ENCODE assay signal across 10 cellular contexts in genomic region chr10:90227259-90227658, GRCh38.
DNase-seq lines count a peak whose midpoint lies in the region; ATAC-seq and TF ChIP-seq lines count a peak whose summit lies in the region.
"Had no signal": no experiment of that assay in that cellular context is flagged by ENCODE, and none has a peak within 500 bp of the region (broad histone marks: within the 10 kb centered on the region; RNA-seq: fewer than 3 reads in every experiment).

No MANE protein-coding gene starts in this region.

- no peaks in the 10 kb centered on the region for H3K9me3 ChIP-seq in SK-N-SH

- TF ChIP-seq EP300 in SK-N-SH (IDR thresholded peaks at IDR 0.05; ENCODE audit: borderline replicate concordance in 1 of 2, low read depth in 1 of 2, low read length in 1 of 2), result peak in 1 of 2 experiments; percentile 84; a peak in 2 of 4 replicates

- TF ChIP-seq CTCF in SK-N-SH (IDR thresholded peaks at IDR 0.05), result no peak
- TF ChIP-seq CTCF in epithelial cell of proximal tubule (conservative IDR thresholded peaks at IDR 0.05; ENCODE audit: low read depth, low read length), result no peak

- no peak overlapping the region for H3K27ac ChIP-seq in SK-N-SH (ENCODE audit: low read depth in 2 of 2, low read length in 1 of 2)

- H3K4me3 ChIP-seq in SK-N-SH (ENCODE audit: low read depth in 2 of 2, low read length in 1 of 2), result no peak overlapping the region
- H3K4me3 ChIP-seq in epithelial cell of proximal tubule (ENCODE audit: low read depth, low read length), result no peak overlapping the region

- intact Hi-C loops in left colon (cut with DNase I, micrococcal nuclease), result no loop called here

- WGBS in SK-N-SH (ENCODE audit: low lambda C conversion rate), result 4% methylated on average over 2 of the region's 2 CpGs

- no peak for TF ChIP-seq RAD21 in SK-N-SH (IDR thresholded peaks at IDR 0.05; ENCODE audit: low read length)

- no peak overlapping the region for H3K9ac ChIP-seq in SK-N-SH

- no peaks in the 10 kb centered on the region for H3K79me2 ChIP-seq in SK-N-SH (ENCODE audit: insufficient read depth)

- ATAC-seq in HG03159 (IDR thresholded peaks at IDR 0.05; ENCODE audit: unreplicated experiment) (no peak), left colon (no peak), GM18861 (IDR thresholded peaks at IDR 0.05; ENCODE audit: unreplicated experiment) (no peak)

- no peaks in the 10 kb centered on the region for H3K9me2 ChIP-seq in SK-N-SH

- peak; percentile 14 to 41 for DNase-seq in activated CD4-positive, alpha-beta T cell treated with anti-CD3 and anti-CD28 coated beads, Interleukin-2, amount 50 U/mL, for 48 hours
- no peak for DNase-seq in activated CD4-positive, alpha-beta T cell treated with anti-CD3 and anti-CD28 coated beads, Interleukin-2, amount 50 U/mL, for 4 hours
- DNase-seq in SK-N-SH (no peak), epithelial cell of proximal tubule (ENCODE audit: low read depth) (peak; percentile 13), left colon (no peak)
- DNase-seq in stimulated activated CD8-positive, alpha-beta memory T cell treated with anti-CD3 and anti-CD28 coated beads, Interleukin-2, amount 100 ng/mL, for 48 hours (ENCODE audit: low read depth in 2 of 2), result peak; percentile 7 to 10
- DNase-seq: mesendoderm; NK-92 treated with Interleukin-12 subunit alpha and Interleukin-12 subunit beta, amount 100 ng/mL, for 24 hours had no signal

- H3F3A ChIP-seq in SK-N-SH (replicated peaks; ENCODE audit: insufficient read depth), result peaks cover 5% of the 10 kb centered on the region

- H3K4me2 ChIP-seq in SK-N-SH, result no peak overlapping the region

- POLR2A ChIA-PET in SK-N-SH (lab: Yijun Ruan, JAX), result no interaction called here

- CTCF ChIA-PET in SK-N-SH (lab: Yijun Ruan, JAX), result no interaction called here

- no peaks in the 10 kb centered on the region for H3K27me3 ChIP-seq in SK-N-SH (ENCODE audit: insufficient read depth)

- no peak overlapping the region for H2AFZ ChIP-seq in SK-N-SH (ENCODE audit: low read depth)

- no peaks in the 10 kb centered on the region for H3K4me1 ChIP-seq in SK-N-SH (ENCODE audit: control insufficient read depth in 1 of 2, insufficient read depth in 2 of 2, low read depth in 1 of 2, low read length in 1 of 2)

- no peaks in the 10 kb centered on the region for H3K36me3 ChIP-seq in SK-N-SH (replicated peaks in 1 of 2; ENCODE audit: control insufficient read depth in 1 of 2, insufficient read depth in 2 of 2, low read length in 1 of 2)

- H4K20me1 ChIP-seq in SK-N-SH (ENCODE audit: insufficient read depth), result no peaks in the 10 kb centered on the region

TF ChIP-seq in SK-N-SH, 30 proteins besides CTCF, POLR2A, EP300 and RAD21:
- TF ChIP-seq POLR2AphosphoS5 (IDR thresholded peaks at IDR 0.05; ENCODE audit: low read depth, low read length) (peak; percentile 47), FOXJ3 (CRISPR knock-in tag; IDR thresholded peaks at IDR 0.05) (no peak), RXRA (IDR thresholded peaks at IDR 0.05; ENCODE audit: borderline replicate concordance, low read depth) (peak; percentile 89), CHD2 (IDR thresholded peaks at IDR 0.05; ENCODE audit: low read length, partially characterized antibody) (no peak), TCF12 (IDR thresholded peaks at IDR 0.05) (peak; percentile 95), NFIC (IDR thresholded peaks at IDR 0.05; ENCODE audit: borderline replicate concordance) (peak; percentile 84), GATA2 (CRISPR knock-in tag; IDR thresholded peaks at IDR 0.05) (no peak), SMC3 (IDR thresholded peaks at IDR 0.05; ENCODE audit: low read depth, low read length) (no peak), EZH2phosphoT487 (IDR thresholded peaks at IDR 0.05; ENCODE audit: borderline replicate concordance, low read depth) (no peak), PBX3 (IDR thresholded peaks at IDR 0.05) (peak; percentile 79), ZBTB33 (IDR thresholded peaks at IDR 0.05; ENCODE audit: borderline replicate concordance, low read depth) (peak; percentile 68), FOSL2 (IDR thresholded peaks at IDR 0.05; ENCODE audit: borderline replicate concordance, low read depth) (peak; percentile 58; the same call in 1 of the 2 replicates), YY1 (IDR thresholded peaks at IDR 0.05; ENCODE audit: low read depth) (no peak), MAX (IDR thresholded peaks at IDR 0.05; ENCODE audit: low read depth) (no peak), REST (IDR thresholded peaks at IDR 0.05; ENCODE audit: low read depth, low read length) (peak; percentile 35; the same call in 1 of the 2 replicates), TEAD4 (IDR thresholded peaks at IDR 0.05; ENCODE audit: borderline replicate concordance, insufficient read depth) (peak; percentile 82), JUND (IDR thresholded peaks at IDR 0.05) (peak; percentile 91), FOXM1 (IDR thresholded peaks at IDR 0.05; ENCODE audit: low read depth) (0 out of 2 replicates have a peak, but pooled peaks have one; percentile 29), NRF1 (IDR thresholded peaks at IDR 0.05; ENCODE audit: low read depth, low read length) (no peak), MXI1 (IDR thresholded peaks at IDR 0.05; ENCODE audit: low read depth, low read length) (no peak), ELF1 (IDR thresholded peaks at IDR 0.05) (no peak), USF2 (IDR thresholded peaks at IDR 0.05; ENCODE audit: borderline replicate concordance, low read depth, low read length) (no peak), MEF2A (IDR thresholded peaks at IDR 0.05; ENCODE audit: borderline replicate concordance, low read depth) (peak; percentile 39; the same call in 1 of the 2 replicates)

Comparison
In these comparisons a context has a peak if more than half of its experiments do, and no peak if none do; other contexts are left out.
1. DNase-seq: peak in activated CD4-positive, alpha-beta T cell treated with anti-CD3 and anti-CD28 coated beads, Interleukin-2, amount 50 U/mL, for 48 hours (2 of 2), epithelial cell of proximal tubule (single experiment) and stimulated activated CD8-positive, alpha-beta memory T cell treated with anti-CD3 and anti-CD28 coated beads, Interleukin-2, amount 100 ng/mL, for 48 hours (2 of 2); none in activated CD4-positive, alpha-beta T cell treated with anti-CD3 and anti-CD28 coated beads, Interleukin-2, amount 50 U/mL, for 4 hours (0 of 2), SK-N-SH (single experiment) and left colon (0 of 2).